In the genomic region with DNA sequence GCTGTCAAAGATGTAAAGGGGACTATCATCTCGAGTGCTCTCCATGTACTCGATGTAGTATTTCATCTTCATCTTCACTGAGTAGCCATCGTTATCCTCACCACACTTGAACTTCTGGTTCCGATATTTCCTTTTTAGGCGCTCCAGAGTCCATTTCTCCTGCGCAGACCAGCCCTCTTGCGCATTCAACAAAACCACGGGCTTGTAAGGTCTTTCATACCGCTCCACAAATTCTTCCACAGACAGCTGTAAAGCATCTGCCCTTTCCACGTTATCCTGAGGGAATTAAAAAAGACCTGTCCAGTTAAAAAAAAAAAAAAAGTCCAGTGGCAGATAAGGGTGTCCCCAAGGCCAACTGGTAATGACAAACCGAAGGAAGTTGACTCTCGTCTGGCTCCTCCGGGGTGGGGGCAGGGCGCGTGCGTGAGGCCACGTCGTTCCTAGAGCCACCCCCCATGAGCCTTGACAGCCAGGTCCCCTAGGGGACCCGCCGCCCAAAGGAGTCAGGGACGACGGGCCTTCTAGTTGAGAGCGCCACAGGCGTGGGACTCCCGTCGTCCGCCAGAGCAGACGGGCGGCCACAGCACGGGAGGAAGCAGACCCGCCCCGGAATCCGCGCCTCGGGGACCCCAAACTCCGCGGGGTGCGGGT, we compare ENCODE assay signal across 1 cellular context.
A peak's percentile ranks its signal among the peaks of the same experiment; 100 is the strongest.
TF ChIP-seq lines count a peak whose summit lies in the region.

No MANE protein-coding gene starts in this region.

TF ChIP-seq in A549, 52 proteins besides CTCF, POLR2A, EP300 and RAD21:
- TF ChIP-seq GATA3 (IDR thresholded peaks at IDR 0.05; ENCODE audit: borderline replicate concordance) (no peak), EHMT2 (IDR thresholded peaks at IDR 0.05; ENCODE audit: low read depth) (no peak), KDM5A (IDR thresholded peaks at IDR 0.05) (peak; percentile 16; the same call in 1 of the 2 replicates), HDAC2 (IDR thresholded peaks at IDR 0.05) (no peak), MYC (IDR thresholded peaks at IDR 0.05; ENCODE audit: borderline replicate concordance, low read length) (0 out of 2 replicates have a peak, but pooled peaks have one; percentile 34)
- TF ChIP-seq, protein P1, sequence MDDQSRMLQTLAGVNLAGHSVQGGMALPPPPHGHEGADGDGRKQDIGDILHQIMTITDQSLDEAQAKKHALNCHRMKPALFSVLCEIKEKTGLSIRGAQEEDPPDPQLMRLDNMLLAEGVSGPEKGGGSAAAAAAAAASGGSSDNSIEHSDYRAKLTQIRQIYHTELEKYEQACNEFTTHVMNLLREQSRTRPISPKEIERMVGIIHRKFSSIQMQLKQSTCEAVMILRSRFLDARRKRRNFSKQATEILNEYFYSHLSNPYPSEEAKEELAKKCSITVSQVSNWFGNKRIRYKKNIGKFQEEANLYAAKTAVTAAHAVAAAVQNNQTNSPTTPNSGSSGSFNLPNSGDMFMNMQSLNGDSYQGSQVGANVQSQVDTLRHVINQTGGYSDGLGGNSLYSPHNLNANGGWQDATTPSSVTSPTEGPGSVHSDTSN (IDR thresholded peaks at IDR 0.05), result no peak
- TF ChIP-seq, protein P2, sequence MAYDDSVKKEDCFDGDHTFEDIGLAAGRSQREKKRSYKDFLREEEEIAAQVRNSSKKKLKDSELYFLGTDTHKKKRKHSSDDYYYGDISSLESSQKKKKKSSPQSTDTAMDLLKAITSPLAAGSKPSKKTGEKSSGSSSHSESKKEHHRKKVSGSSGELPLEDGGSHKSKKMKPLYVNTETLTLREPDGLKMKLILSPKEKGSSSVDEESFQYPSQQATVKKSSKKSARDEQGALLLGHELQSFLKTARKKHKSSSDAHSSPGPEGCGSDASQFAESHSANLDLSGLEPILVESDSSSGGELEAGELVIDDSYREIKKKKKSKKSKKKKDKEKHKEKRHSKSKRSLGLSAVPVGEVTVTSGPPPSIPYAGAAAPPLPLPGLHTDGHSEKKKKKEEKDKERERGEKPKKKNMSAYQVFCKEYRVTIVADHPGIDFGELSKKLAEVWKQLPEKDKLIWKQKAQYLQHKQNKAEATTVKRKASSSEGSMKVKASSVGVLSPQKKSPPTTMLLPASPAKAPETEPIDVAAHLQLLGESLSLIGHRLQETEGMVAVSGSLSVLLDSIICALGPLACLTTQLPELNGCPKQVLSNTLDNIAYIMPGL (CRISPR knock-in tag; IDR thresholded peaks at IDR 0.05; ENCODE audit: borderline replicate concordance), result no peak
- TF ChIP-seq, protein P3, sequence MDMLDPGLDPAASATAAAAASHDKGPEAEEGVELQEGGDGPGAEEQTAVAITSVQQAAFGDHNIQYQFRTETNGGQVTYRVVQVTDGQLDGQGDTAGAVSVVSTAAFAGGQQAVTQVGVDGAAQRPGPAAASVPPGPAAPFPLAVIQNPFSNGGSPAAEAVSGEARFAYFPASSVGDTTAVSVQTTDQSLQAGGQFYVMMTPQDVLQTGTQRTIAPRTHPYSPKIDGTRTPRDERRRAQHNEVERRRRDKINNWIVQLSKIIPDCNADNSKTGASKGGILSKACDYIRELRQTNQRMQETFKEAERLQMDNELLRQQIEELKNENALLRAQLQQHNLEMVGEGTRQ (IDR thresholded peaks at IDR 0.05), result no peak
- TF ChIP-seq, protein P4, sequence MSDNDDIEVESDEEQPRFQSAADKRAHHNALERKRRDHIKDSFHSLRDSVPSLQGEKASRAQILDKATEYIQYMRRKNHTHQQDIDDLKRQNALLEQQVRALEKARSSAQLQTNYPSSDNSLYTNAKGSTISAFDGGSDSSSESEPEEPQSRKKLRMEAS (IDR thresholded peaks at IDR 0.05), result no peak
- TF ChIP-seq, protein P5, sequence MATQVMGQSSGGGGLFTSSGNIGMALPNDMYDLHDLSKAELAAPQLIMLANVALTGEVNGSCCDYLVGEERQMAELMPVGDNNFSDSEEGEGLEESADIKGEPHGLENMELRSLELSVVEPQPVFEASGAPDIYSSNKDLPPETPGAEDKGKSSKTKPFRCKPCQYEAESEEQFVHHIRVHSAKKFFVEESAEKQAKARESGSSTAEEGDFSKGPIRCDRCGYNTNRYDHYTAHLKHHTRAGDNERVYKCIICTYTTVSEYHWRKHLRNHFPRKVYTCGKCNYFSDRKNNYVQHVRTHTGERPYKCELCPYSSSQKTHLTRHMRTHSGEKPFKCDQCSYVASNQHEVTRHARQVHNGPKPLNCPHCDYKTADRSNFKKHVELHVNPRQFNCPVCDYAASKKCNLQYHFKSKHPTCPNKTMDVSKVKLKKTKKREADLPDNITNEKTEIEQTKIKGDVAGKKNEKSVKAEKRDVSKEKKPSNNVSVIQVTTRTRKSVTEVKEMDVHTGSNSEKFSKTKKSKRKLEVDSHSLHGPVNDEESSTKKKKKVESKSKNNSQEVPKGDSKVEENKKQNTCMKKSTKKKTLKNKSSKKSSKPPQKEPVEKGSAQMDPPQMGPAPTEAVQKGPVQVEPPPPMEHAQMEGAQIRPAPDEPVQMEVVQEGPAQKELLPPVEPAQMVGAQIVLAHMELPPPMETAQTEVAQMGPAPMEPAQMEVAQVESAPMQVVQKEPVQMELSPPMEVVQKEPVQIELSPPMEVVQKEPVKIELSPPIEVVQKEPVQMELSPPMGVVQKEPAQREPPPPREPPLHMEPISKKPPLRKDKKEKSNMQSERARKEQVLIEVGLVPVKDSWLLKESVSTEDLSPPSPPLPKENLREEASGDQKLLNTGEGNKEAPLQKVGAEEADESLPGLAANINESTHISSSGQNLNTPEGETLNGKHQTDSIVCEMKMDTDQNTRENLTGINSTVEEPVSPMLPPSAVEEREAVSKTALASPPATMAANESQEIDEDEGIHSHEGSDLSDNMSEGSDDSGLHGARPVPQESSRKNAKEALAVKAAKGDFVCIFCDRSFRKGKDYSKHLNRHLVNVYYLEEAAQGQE (IDR thresholded peaks at IDR 0.05), result no peak
- TF ChIP-seq, protein P6, sequence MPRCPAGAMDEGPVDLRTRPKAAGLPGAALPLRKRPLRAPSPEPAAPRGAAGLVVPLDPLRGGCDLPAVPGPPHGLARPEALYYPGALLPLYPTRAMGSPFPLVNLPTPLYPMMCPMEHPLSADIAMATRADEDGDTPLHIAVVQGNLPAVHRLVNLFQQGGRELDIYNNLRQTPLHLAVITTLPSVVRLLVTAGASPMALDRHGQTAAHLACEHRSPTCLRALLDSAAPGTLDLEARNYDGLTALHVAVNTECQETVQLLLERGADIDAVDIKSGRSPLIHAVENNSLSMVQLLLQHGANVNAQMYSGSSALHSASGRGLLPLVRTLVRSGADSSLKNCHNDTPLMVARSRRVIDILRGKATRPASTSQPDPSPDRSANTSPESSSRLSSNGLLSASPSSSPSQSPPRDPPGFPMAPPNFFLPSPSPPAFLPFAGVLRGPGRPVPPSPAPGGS (IDR thresholded peaks at IDR 0.05), result 0 out of 3 replicates have a peak, but pooled peaks have one; percentile 5
